Comparison of ENCODE assay signal across 26 cellular contexts in genomic region chr1:234909307-234909706, GRCh38.
"Had no signal": no experiment of that assay in that cellular context is flagged by ENCODE, and none has a peak within 500 bp of the region (broad histone marks: within the 10 kb centered on the region; RNA-seq: fewer than 3 reads in every experiment).

No MANE protein-coding gene starts in this region.

- H3K36me3 Mint-ChIP-seq: activated CD4-positive, alpha-beta memory T cell treated with anti-CD3 and anti-CD28 coated beads for 36 hours had no signal

- H3K4me3 Mint-ChIP-seq: activated CD4-positive, alpha-beta memory T cell treated with anti-CD3 and anti-CD28 coated beads for 36 hours; activated CD4-positive, alpha-beta T cell treated with anti-CD3 and anti-CD28 coated beads, Interleukin-2, amount 10 ng/mL, durations not matched to agents 7 days and 5 days had no signal

- H3K36me3 ChIP-seq: breast epithelium, Peyer's patch, SJSA1 had no signal

- H3K4me1 ChIP-seq: breast epithelium had no signal

- H3K27ac Mint-ChIP-seq: activated CD4-positive, alpha-beta memory T cell treated with anti-CD3 and anti-CD28 coated beads for 36 hours; activated CD4-positive, alpha-beta T cell treated with anti-CD3 and anti-CD28 coated beads, Interleukin-2, amount 10 ng/mL, durations not matched to agents 7 days and 5 days; activated T-helper 2 cell treated with anti-CD3 and anti-CD28 coated beads, Interferon-gamma antibody, Interleukin-2, Interleukin-4, amounts not matched to agents 10 μg/mL and 5 μg/mL and 100 μg/mL, durations not matched to agents 14 hours and 24 hours and 36 hours had no signal

- DNase-seq: activated CD4-positive, alpha-beta memory T cell treated with anti-CD3 and anti-CD28 coated beads for 36 hours; activated CD4-positive, alpha-beta T cell treated with anti-CD3 and anti-CD28 coated beads, Interleukin-2, amount 10 ng/mL, durations not matched to agents 7 days and 5 days; activated CD4-positive, CD25-positive, alpha-beta regulatory T cell; activated CD8-positive, alpha-beta memory T cell treated with anti-CD3 and anti-CD28 coated beads for 24 hours; activated gamma-delta T cell treated with Interleukin-2 at 50 U/mL for 16 hours; activated naive CD4-positive, alpha-beta T cell treated with anti-CD3 and anti-CD28 coated beads, Interleukin-2, amount 50 U/mL, for 16 hours; activated T-cell treated with anti-CD3 and anti-CD28 coated beads, Interleukin-2, amount 50 U/mL, for 48 hours; caudate nucleus; Kasumi-1; KBM-7; NCI-H1048; NCI-H146; NCI-H187 treated with DMSO at 0.1 percent for 48 hours; NCI-H2081 treated with DMSO at 0.1 percent for 48 hours; NCI-H446 treated with DMSO at 0.1 percent for 48 hours; NCI-H526; NCI-H774; OCI-M1; Peyer's patch; SHP77; SW 1271; T-helper 9 cell had no signal

- H3K27me3 Mint-ChIP-seq: activated CD4-positive, alpha-beta memory T cell treated with anti-CD3 and anti-CD28 coated beads for 36 hours; activated CD4-positive, alpha-beta T cell treated with anti-CD3 and anti-CD28 coated beads, Interleukin-2, amount 10 ng/mL, durations not matched to agents 7 days and 5 days had no signal

- H3K9me3 Mint-ChIP-seq: activated CD4-positive, alpha-beta memory T cell treated with anti-CD3 and anti-CD28 coated beads for 36 hours; activated T-helper 2 cell treated with anti-CD3 and anti-CD28 coated beads, Interferon-gamma antibody, Interleukin-2, Interleukin-4, amounts not matched to agents 10 μg/mL and 5 μg/mL and 100 μg/mL, durations not matched to agents 14 hours and 24 hours and 36 hours had no signal

- H3K9me3 ChIP-seq: breast epithelium, Peyer's patch, SJSA1 had no signal

- H3K27me3 ChIP-seq: breast epithelium, Peyer's patch, SJSA1 had no signal

- H3K4me3 ChIP-seq: breast epithelium, Peyer's patch, SJSA1 had no signal

- H3K27ac ChIP-seq: SJSA1, VCaP had no signal
